Comparison of ENCODE assay signal across 8 cellular contexts in genomic region chr9:105694320-105694847, GRCh38.
DNase-seq lines count a peak whose midpoint lies in the region; ATAC-seq, FAIRE-seq and TF ChIP-seq lines count a peak whose summit lies in the region.

Gene TMEM38B, plus strand, starts transcription at chr9:105694541. Its CDS starts 120 bp downstream, at chr9:105694661.

- H3K27ac ChIP-seq in C4-2B = peak within 1 kb of the TSS; percentile 56

- DNase-seq in GM19239 (ENCODE audit: insufficient read length, low spot score) (peak; percentile 81), NCI-H524 treated with DMSO at 0.1 percent for 48 hours (lab: John Stamatoyannopoulos, UW) (peak; percentile 20), medulla oblongata (ENCODE audit: extremely low spot score) (peak; percentile 79)
- DNase-seq in activated CD4-positive, alpha-beta T cell treated with anti-CD3 and anti-CD28 coated beads, Interleukin-2, amount 50 U/mL, for 48 hours = peak; percentile 78 to 79
- DNase-seq in effector CD4-positive, alpha-beta T cell = peak; percentile 64
- DNase-seq in stimulated activated CD4-positive, alpha-beta T cell treated with anti-CD3 and anti-CD28 coated beads, TNF-alpha, amount 100 ng/mL, for 48 hours (ENCODE audit: low read depth in 3 of 3) = peak; percentile 45 to 74 (median 62)

- ATAC-seq in HG03432 (IDR thresholded peaks at IDR 0.05; ENCODE audit: unreplicated experiment) = peak; percentile 85

- no peak for TF ChIP-seq CTCF in C4-2B (conservative IDR thresholded peaks at IDR 0.05)

- FAIRE-seq in GM19239 (lab: Jason Lieb, UNC) = peak; percentile 83

Comparison
In these comparisons a context has a peak if more than half of its experiments do, and no peak if none do; other contexts are left out.
1. Peak in every context shown above with its lines: DNase-seq, ATAC-seq and H3K27ac ChIP-seq.
2. DNase-seq: peak in every context shown above with its lines; median percentile 81 in GM19239; 79 in medulla oblongata; 78 in activated CD4-positive, alpha-beta T cell treated with anti-CD3 and anti-CD28 coated beads, Interleukin-2, amount 50 U/mL, for 48 hours; 64 in effector CD4-positive, alpha-beta T cell; 62 in stimulated activated CD4-positive, alpha-beta T cell treated with anti-CD3 and anti-CD28 coated beads, TNF-alpha, amount 100 ng/mL, for 48 hours; 20 in NCI-H524 treated with DMSO at 0.1 percent for 48 hours.